In the genomic region with DNA sequence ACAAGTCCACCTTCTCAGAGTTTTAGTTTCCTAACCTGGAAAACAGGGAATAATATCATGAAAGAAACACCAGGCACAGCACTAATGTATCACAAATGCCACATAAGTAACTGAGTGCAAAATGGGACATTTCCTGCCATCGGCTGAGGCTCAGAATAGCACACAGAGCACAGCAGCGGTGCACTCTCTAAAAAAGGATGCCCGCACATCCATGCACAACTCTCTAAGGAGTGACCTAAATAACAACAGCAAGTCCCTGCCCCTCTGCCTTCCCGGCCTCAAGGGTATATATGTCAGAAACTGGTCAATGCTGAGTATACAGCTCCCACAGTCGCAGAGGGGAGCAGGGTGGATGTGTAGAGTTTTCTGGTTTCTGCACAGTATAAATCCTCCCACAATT, we compare ENCODE assay signal across 34 cellular contexts.
"Had no signal": no experiment of that assay in that cellular context is flagged by ENCODE, and none has a peak within 500 bp of the region (broad histone marks: within the 10 kb centered on the region; RNA-seq: fewer than 3 reads in every experiment).

No MANE protein-coding gene starts in this region.

- FAIRE-seq: TTC549 had no signal

- H3K36me3 ChIP-seq: cardiac muscle cell had no signal

- H3K4me3 ChIP-seq: cardiac muscle cell had no signal

- H3K4me3 Mint-ChIP-seq: activated B cell treated with CpG ODN at 0.5 μM for 24 hours; activated CD4-positive, alpha-beta memory T cell treated with anti-CD3 and anti-CD28 coated beads, Interleukin-2, amount 10 ng/mL, durations not matched to agents 7 days and 5 days; activated CD4-positive, alpha-beta T cell treated with anti-CD3 and anti-CD28 coated beads, Interleukin-2, amount 10 ng/mL, durations not matched to agents 7 days and 5 days; activated CD8-positive, alpha-beta memory T cell treated with anti-CD3 and anti-CD28 coated beads, Interleukin-2, amount 10 ng/mL, durations not matched to agents 7 days and 5 days; activated CD8-positive, alpha-beta T cell treated with anti-CD3 and anti-CD28 coated beads, Interleukin-2, amount 10 ng/mL, durations not matched to agents 7 days and 5 days; activated naive CD4-positive, alpha-beta T cell treated with anti-CD3 and anti-CD28 coated beads, Interleukin-2, amount 10 ng/mL, durations not matched to agents 7 days and 5 days; activated naive CD4-positive, alpha-beta T cell treated with anti-CD3 and anti-CD28 coated beads, Interleukin-2, amount 50 U/mL, for 24 hours; activated naive CD8-positive, alpha-beta T cell; activated naive CD8-positive, alpha-beta T cell treated with anti-CD3 and anti-CD28 coated beads, Interleukin-2, amount 10 ng/mL, durations not matched to agents 7 days and 5 days; activated naive CD8-positive, alpha-beta T cell treated with anti-CD3 and anti-CD28 coated beads, Interleukin-2, amount 50 U/mL, for 24 hours; activated T-cell treated with anti-CD3 and anti-CD28 coated beads, Interleukin-2, amount 50 U/mL, for 24 hours; brain; T-helper 1 cell treated with Interleukin-12 subunit alpha and Interleukin-12 subunit beta and Interleukin-4 antibody, amounts not matched to agents 30 μg/mL and 1 μg/mL, for 36 hours; T-helper 2 cell treated with Interferon-gamma antibody and Interleukin-4, amounts not matched to agents 5 μg/mL and 100 μg/mL, for 36 hours had no signal

- H3K27ac Mint-ChIP-seq: activated B cell treated with CpG ODN at 0.5 μM for 24 hours; activated CD4-positive, alpha-beta memory T cell treated with anti-CD3 and anti-CD28 coated beads, Interleukin-2, amount 10 ng/mL, durations not matched to agents 7 days and 5 days; activated CD4-positive, alpha-beta T cell treated with anti-CD3 and anti-CD28 coated beads, Interleukin-2, amount 10 ng/mL, durations not matched to agents 7 days and 5 days; activated CD8-positive, alpha-beta memory T cell treated with anti-CD3 and anti-CD28 coated beads, Interleukin-2, amount 10 ng/mL, durations not matched to agents 7 days and 5 days; activated CD8-positive, alpha-beta T cell treated with anti-CD3 and anti-CD28 coated beads, Interleukin-2, amount 10 ng/mL, durations not matched to agents 7 days and 5 days; activated naive CD4-positive, alpha-beta T cell treated with anti-CD3 and anti-CD28 coated beads, Interleukin-2, amount 10 ng/mL, durations not matched to agents 7 days and 5 days; activated naive CD8-positive, alpha-beta T cell; activated naive CD8-positive, alpha-beta T cell treated with anti-CD3 and anti-CD28 coated beads, Interleukin-2, amount 10 ng/mL, durations not matched to agents 7 days and 5 days; activated naive CD8-positive, alpha-beta T cell treated with anti-CD3 and anti-CD28 coated beads, Interleukin-2, amount 50 U/mL, for 24 hours; activated T-cell treated with anti-CD3 and anti-CD28 coated beads, Interleukin-2, amount 50 U/mL, for 24 hours; activated T-helper 2 cell treated with anti-CD3 and anti-CD28 coated beads, Interferon-gamma antibody, Interleukin-2, Interleukin-4, amounts not matched to agents 10 μg/mL and 5 μg/mL and 100 μg/mL, durations not matched to agents 14 hours and 24 hours and 36 hours; brain; T-helper 1 cell treated with Interleukin-12 subunit alpha and Interleukin-12 subunit beta and Interleukin-4 antibody, amounts not matched to agents 30 μg/mL and 1 μg/mL, for 36 hours; T-helper 2 cell treated with Interferon-gamma antibody and Interleukin-4, amounts not matched to agents 5 μg/mL and 100 μg/mL, for 36 hours had no signal

- H3K9me3 Mint-ChIP-seq: activated B cell treated with CpG ODN at 0.5 μM for 24 hours; activated CD4-positive, alpha-beta memory T cell treated with anti-CD3 and anti-CD28 coated beads, Interleukin-2, amount 10 ng/mL, durations not matched to agents 7 days and 5 days; activated CD4-positive, alpha-beta T cell treated with anti-CD3 and anti-CD28 coated beads, Interleukin-2, amount 10 ng/mL, durations not matched to agents 7 days and 5 days; activated naive CD4-positive, alpha-beta T cell treated with anti-CD3 and anti-CD28 coated beads, Interleukin-2, amount 10 ng/mL, durations not matched to agents 7 days and 5 days; activated naive CD4-positive, alpha-beta T cell treated with anti-CD3 and anti-CD28 coated beads, Interleukin-2, amount 50 U/mL, for 24 hours; activated naive CD8-positive, alpha-beta T cell treated with anti-CD3 and anti-CD28 coated beads, Interleukin-2, amount 10 ng/mL, durations not matched to agents 7 days and 5 days; activated naive CD8-positive, alpha-beta T cell treated with anti-CD3 and anti-CD28 coated beads, Interleukin-2, amount 50 U/mL, for 24 hours; activated T-cell treated with anti-CD3 and anti-CD28 coated beads, Interleukin-2, amount 50 U/mL, for 24 hours; activated T-helper 2 cell treated with anti-CD3 and anti-CD28 coated beads, Interferon-gamma antibody, Interleukin-2, Interleukin-4, amounts not matched to agents 10 μg/mL and 5 μg/mL and 100 μg/mL, durations not matched to agents 14 hours and 24 hours and 36 hours; T-helper 1 cell treated with Interleukin-12 subunit alpha and Interleukin-12 subunit beta and Interleukin-4 antibody, amounts not matched to agents 30 μg/mL and 1 μg/mL, for 36 hours; T-helper 2 cell treated with Interferon-gamma antibody and Interleukin-4, amounts not matched to agents 5 μg/mL and 100 μg/mL, for 36 hours had no signal

- H3K27me3 ChIP-seq: cardiac muscle cell had no signal

- H3K27ac ChIP-seq: cardiac muscle cell, VCaP had no signal

- ATAC-seq: activated CD8-positive, alpha-beta memory T cell treated with anti-CD3 and anti-CD28 coated beads, Interleukin-2, amount 10 ng/mL, durations not matched to agents 7 days and 5 days; activated CD8-positive, alpha-beta T cell treated with anti-CD3 and anti-CD28 coated beads, Interleukin-2, amount 10 ng/mL, durations not matched to agents 7 days and 5 days; activated naive CD8-positive, alpha-beta T cell treated with anti-CD3 and anti-CD28 coated beads, Interleukin-2, amount 50 U/mL, for 24 hours had no signal

- DNase-seq: activated B cell treated with CpG ODN at 0.5 μM for 24 hours; activated CD4-positive, alpha-beta memory T cell treated with anti-CD3 and anti-CD28 coated beads, Interleukin-2, amount 10 ng/mL, durations not matched to agents 7 days and 5 days; activated CD4-positive, alpha-beta T cell treated with anti-CD3 and anti-CD28 coated beads for 48 hours; activated CD4-positive, alpha-beta T cell treated with anti-CD3 and anti-CD28 coated beads, Interleukin-2, amount 10 ng/mL, durations not matched to agents 7 days and 5 days; activated CD4-positive, alpha-beta T cell treated with anti-CD3 and anti-CD28 coated beads, Interleukin-2, amount 50 U/mL, for 48 hours; activated CD4-positive, CD25-positive, alpha-beta regulatory T cell treated with anti-CD3 and anti-CD28 coated beads, Interleukin-2, amount 50 U/mL, for 72 hours; activated CD8-positive, alpha-beta memory T cell treated with anti-CD3 and anti-CD28 coated beads for 24 hours; activated CD8-positive, alpha-beta memory T cell treated with anti-CD3 and anti-CD28 coated beads, Interleukin-2, amount 10 ng/mL, durations not matched to agents 7 days and 5 days; activated CD8-positive, alpha-beta memory T cell treated with anti-CD3 and anti-CD28 coated beads, Interleukin-2, amount 50 U/mL, for 48 hours; activated CD8-positive, alpha-beta T cell treated with anti-CD3 and anti-CD28 coated beads, Interleukin-2, amount 10 ng/mL, durations not matched to agents 7 days and 5 days; activated effector memory CD4-positive, alpha-beta T cell treated with Interleukin-2 at 50 U/mL for 16 hours; activated gamma-delta T cell; activated naive CD4-positive, alpha-beta T cell treated with anti-CD3 and anti-CD28 coated beads, Interleukin-2, amount 10 ng/mL, durations not matched to agents 7 days and 5 days; activated naive CD4-positive, alpha-beta T cell treated with Interleukin-2 at 50 U/mL for 16 hours; activated naive CD8-positive, alpha-beta T cell treated with anti-CD3 and anti-CD28 coated beads, Interleukin-2, amount 10 ng/mL, durations not matched to agents 7 days and 5 days; activated naive CD8-positive, alpha-beta T cell treated with anti-CD3 and anti-CD28 coated beads, Interleukin-2, amount 50 U/mL, for 24 hours; activated T-cell treated with anti-CD3 and anti-CD28 coated beads, Interleukin-2, amount 50 U/mL, for 24 hours; activated T-cell treated with anti-CD3 and anti-CD28 coated beads, Interleukin-2, amount 50 U/mL, for 48 hours; amygdala; anterior cingulate cortex; central memory CD4-positive, alpha-beta T cell; SW 1271; T-helper 1 cell; T-helper 2 cell; T-helper 9 cell had no signal

- H3K36me3 Mint-ChIP-seq: activated CD8-positive, alpha-beta memory T cell treated with anti-CD3 and anti-CD28 coated beads, Interleukin-2, amount 10 ng/mL, durations not matched to agents 7 days and 5 days; activated naive CD4-positive, alpha-beta T cell treated with anti-CD3 and anti-CD28 coated beads, Interleukin-2, amount 10 ng/mL, durations not matched to agents 7 days and 5 days; activated naive CD4-positive, alpha-beta T cell treated with anti-CD3 and anti-CD28 coated beads, Interleukin-2, amount 50 U/mL, for 24 hours; activated naive CD8-positive, alpha-beta T cell; activated naive CD8-positive, alpha-beta T cell treated with anti-CD3 and anti-CD28 coated beads, Interleukin-2, amount 10 ng/mL, durations not matched to agents 7 days and 5 days; brain had no signal

- H3K27me3 Mint-ChIP-seq: activated B cell treated with CpG ODN at 0.5 μM for 24 hours; activated CD8-positive, alpha-beta memory T cell treated with anti-CD3 and anti-CD28 coated beads, Interleukin-2, amount 10 ng/mL, durations not matched to agents 7 days and 5 days had no signal

- H3K4me1 Mint-ChIP-seq: activated B cell treated with CpG ODN at 0.5 μM for 24 hours; activated CD4-positive, alpha-beta memory T cell treated with anti-CD3 and anti-CD28 coated beads, Interleukin-2, amount 10 ng/mL, durations not matched to agents 7 days and 5 days; activated CD4-positive, alpha-beta T cell treated with anti-CD3 and anti-CD28 coated beads, Interleukin-2, amount 10 ng/mL, durations not matched to agents 7 days and 5 days; activated CD8-positive, alpha-beta memory T cell treated with anti-CD3 and anti-CD28 coated beads, Interleukin-2, amount 10 ng/mL, durations not matched to agents 7 days and 5 days; activated naive CD4-positive, alpha-beta T cell treated with anti-CD3 and anti-CD28 coated beads, Interleukin-2, amount 10 ng/mL, durations not matched to agents 7 days and 5 days; activated naive CD4-positive, alpha-beta T cell treated with anti-CD3 and anti-CD28 coated beads, Interleukin-2, amount 50 U/mL, for 24 hours; activated naive CD8-positive, alpha-beta T cell treated with anti-CD3 and anti-CD28 coated beads, Interleukin-2, amount 50 U/mL, for 24 hours; brain had no signal
